ENCODE assay signal across 1 cellular context in the genomic region with DNA sequence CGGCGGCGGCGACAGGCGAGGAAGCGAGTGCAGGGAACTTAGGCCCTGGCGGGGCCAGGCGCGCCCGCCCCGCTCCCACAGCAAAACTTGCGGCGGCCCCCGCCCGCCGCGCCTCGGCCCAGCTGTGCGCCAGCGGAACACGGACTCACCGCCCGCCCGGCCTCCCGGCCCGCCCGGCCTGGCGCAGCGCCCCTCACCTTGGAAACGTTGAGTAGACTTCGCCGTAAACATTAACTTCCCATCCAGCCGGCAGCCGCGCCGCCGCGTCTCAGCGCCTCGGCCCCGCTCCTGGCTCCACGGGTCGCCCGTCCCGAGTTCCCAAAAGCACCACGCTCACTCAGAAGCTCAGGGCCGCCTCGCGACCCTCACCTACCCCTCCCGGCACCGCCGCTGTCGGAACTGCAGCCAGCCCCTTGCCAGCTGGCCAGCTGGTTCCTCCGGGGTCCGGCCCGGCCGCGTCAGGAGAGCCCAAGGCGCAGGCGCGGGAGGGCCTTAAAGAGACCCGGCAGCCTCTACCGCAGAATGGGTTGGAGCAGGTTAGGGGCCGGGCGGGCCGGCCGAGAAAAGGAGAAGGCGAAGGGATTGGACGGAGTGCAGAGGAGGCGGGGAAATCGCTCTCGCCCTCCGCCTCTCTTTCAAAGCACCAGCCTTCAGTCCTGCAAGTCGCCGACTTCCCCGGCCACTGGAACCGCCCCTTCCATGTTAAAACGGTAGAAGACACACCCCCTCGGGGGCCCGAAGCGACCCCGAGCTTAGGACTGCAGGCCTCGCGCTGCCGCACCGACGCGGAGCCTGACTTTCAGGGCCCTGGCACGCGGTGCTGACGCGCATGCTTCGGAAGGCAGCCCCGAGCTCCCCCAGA.
TF ChIP-seq lines count a peak whose summit lies in the region.

A gene (minus strand): TSS at position 470 of the 862 bp plus-strand sequence. CDS start 48,562 bp downstream, outside the sequence.

TF ChIP-seq in SK-N-SH treated with all-trans-retinoic acid at 6 μM for 48 hours, 23 proteins besides CTCF, POLR2A, EP300 and RAD21 (continued from another document):
- TF ChIP-seq, protein P1, sequence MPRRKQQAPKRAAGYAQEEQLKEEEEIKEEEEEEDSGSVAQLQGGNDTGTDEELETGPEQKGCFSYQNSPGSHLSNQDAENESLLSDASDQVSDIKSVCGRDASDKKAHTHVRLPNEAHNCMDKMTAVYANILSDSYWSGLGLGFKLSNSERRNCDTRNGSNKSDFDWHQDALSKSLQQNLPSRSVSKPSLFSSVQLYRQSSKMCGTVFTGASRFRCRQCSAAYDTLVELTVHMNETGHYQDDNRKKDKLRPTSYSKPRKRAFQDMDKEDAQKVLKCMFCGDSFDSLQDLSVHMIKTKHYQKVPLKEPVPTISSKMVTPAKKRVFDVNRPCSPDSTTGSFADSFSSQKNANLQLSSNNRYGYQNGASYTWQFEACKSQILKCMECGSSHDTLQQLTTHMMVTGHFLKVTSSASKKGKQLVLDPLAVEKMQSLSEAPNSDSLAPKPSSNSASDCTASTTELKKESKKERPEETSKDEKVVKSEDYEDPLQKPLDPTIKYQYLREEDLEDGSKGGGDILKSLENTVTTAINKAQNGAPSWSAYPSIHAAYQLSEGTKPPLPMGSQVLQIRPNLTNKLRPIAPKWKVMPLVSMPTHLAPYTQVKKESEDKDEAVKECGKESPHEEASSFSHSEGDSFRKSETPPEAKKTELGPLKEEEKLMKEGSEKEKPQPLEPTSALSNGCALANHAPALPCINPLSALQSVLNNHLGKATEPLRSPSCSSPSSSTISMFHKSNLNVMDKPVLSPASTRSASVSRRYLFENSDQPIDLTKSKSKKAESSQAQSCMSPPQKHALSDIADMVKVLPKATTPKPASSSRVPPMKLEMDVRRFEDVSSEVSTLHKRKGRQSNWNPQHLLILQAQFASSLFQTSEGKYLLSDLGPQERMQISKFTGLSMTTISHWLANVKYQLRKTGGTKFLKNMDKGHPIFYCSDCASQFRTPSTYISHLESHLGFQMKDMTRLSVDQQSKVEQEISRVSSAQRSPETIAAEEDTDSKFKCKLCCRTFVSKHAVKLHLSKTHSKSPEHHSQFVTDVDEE (CRISPR knock-in tag; IDR thresholded peaks at IDR 0.05): peak; percentile 56; the same call in 1 of the 2 replicates
- no peak for TF ChIP-seq ISL1 (CRISPR knock-in tag; IDR thresholded peaks at IDR 0.05)
